ENCODE assay signal across 17 cellular contexts in genomic region chrX:118978451-118978850, GRCh38. TPM values are rescaled to one million over a fixed set of nuclear protein-coding genes. Genes with fewer than 3 reads are reported as not detected.
DNase-seq lines count a peak whose midpoint lies in the region; ATAC-seq and TF ChIP-seq lines count a peak whose summit lies in the region.
"Had no signal": no experiment of that assay in that cellular context is flagged by ENCODE, and none has a peak within 500 bp of the region (broad histone marks: within the 10 kb centered on the region; RNA-seq: fewer than 3 reads in every experiment).

No MANE protein-coding gene starts in this region.

- in situ Hi-C loops in KBM-7 (cut with MboI; ENCODE audit: low pct_unique_long_range_greater_than_20kb, low sequenced_read_pairs) (no loop called here), Panc1 (cut with HindIII; ENCODE audit: low pct_unique_long_range_greater_than_20kb, low sequenced_read_pairs) (no loop called here)

- CTCF ChIA-PET in Panc1 (lab: Charles Lee): no interaction called here

- no peak overlapping the region for H3K27ac ChIP-seq in BLaER1 treated with 17β-estradiol and CSF1 and Interleukin-3, amounts not matched to agents 10 nM and 100 nM
- no peak overlapping the region for H3K27ac ChIP-seq in Panc1 (ENCODE audit: low read length)
- peak overlapping the region; percentile 0 for H3K27ac ChIP-seq in psoas muscle
- H3K27ac ChIP-seq: SJCRH30 had no signal

- peaks cover 0 to 7% (median 2%) of the 10 kb centered on the region in 11 experiments; a peak in 12 of 22 replicates for H3K27me3 ChIP-seq in BLaER1 treated with 17β-estradiol and CSF1 and Interleukin-3, amounts not matched to agents 10 nM and 100 nM
- H3K27me3 ChIP-seq in Panc1 (ENCODE audit: control insufficient read depth, insufficient read depth, low read length) (no peaks in the 10 kb centered on the region; the same call in 1 of the 2 replicates), psoas muscle (ENCODE audit: insufficient read depth in 3 of 3, low read length in 2 of 3) (no peaks in the 10 kb centered on the region)
- H3K27me3 ChIP-seq: SJCRH30 had no signal

- POLR2A ChIA-PET in Panc1 (lab: Charles Lee): no interaction called here

- H3K9me3 ChIP-seq in BLaER1 treated with 17β-estradiol and CSF1 and Interleukin-3, amounts not matched to agents 10 nM and 100 nM (replicated peaks in 1 of 11): peaks cover 9 to 26% (median 24%) of the 10 kb centered on the region in 11 experiments; a peak in 21 of 22 replicates
- H3K9me3 ChIP-seq in Panc1 (ENCODE audit: control insufficient read depth, insufficient read depth, low read depth, low read length) (no peaks in the 10 kb centered on the region), psoas muscle (no peaks in the 10 kb centered on the region)
- H3K9me3 ChIP-seq: SJCRH30 had no signal

- H3K9ac ChIP-seq in BLaER1 treated with 17β-estradiol and CSF1 and Interleukin-3, amounts not matched to agents 10 nM and 100 nM: peak overlapping the region in 1 of 11 experiments; percentile 88; a peak in 1 of 22 replicates

- peaks cover 65 to 79% (median 70%) of the 10 kb centered on the region in 11 experiments; a peak in 21 of 22 replicates for H4K20me1 ChIP-seq in BLaER1 treated with 17β-estradiol and CSF1 and Interleukin-3, amounts not matched to agents 10 nM and 100 nM

- intact Hi-C loops in Panc1 (cut with micrococcal nuclease; ENCODE audit: unreplicated experiment) (no loop called here), psoas muscle (cut with DNase I) (loop anchor here in 1 of 2 donors (10.0 kb wide), 1 partner anchor 114 kb away; no protein-coding TSS in a partner anchor)

- TSS peak; percentile 29 for BruUV-seq in Panc1 (replicated peaks; lab: Mats Ljungman, UMichigan)

- DNase-seq in KBM-7: peak; percentile 19
- DNase-seq in Panc1 (ENCODE audit: low read depth, low spot score): no peak
- no peak for DNase-seq in psoas muscle
- DNase-seq in HT-29 (ENCODE audit: low spot score): no peak
- no peak for DNase-seq in pons (ENCODE audit: low spot score)
- DNase-seq: ACHN; CD4-positive, CD25-positive, alpha-beta regulatory T cell; COR-L47; DMS 273 treated with DMSO at 0.1 percent for 48 hours; GDM1; KG1; NCI-H1105; RPMI8226; SJCRH30; T-helper 17 cell had no signal

- ATAC-seq in Panc1 (no peak), psoas muscle (no peak), GM19023 (IDR thresholded peaks at IDR 0.05; ENCODE audit: unreplicated experiment) (no peak)
- ATAC-seq: T-helper 17 cell had no signal

- peak overlapping the region in 8 of 10 experiments; percentile 69 to 87 (median 80); a peak in 10 of 20 replicates for H3K4me3 ChIP-seq in BLaER1 treated with 17β-estradiol and CSF1 and Interleukin-3, amounts not matched to agents 10 nM and 100 nM
- H3K4me3 ChIP-seq in Panc1 (ENCODE audit: low read depth in 2 of 2, low read length in 2 of 2) (no peak overlapping the region), psoas muscle (no peak overlapping the region)
- H3K4me3 ChIP-seq: SJCRH30 had no signal

- H3K36me3 ChIP-seq in BLaER1 treated with 17β-estradiol and CSF1 and Interleukin-3, amounts not matched to agents 10 nM and 100 nM: peaks cover 40 to 69% (median 62%) of the 10 kb centered on the region in 11 experiments
- H3K36me3 ChIP-seq in Panc1 (ENCODE audit: control insufficient read depth, insufficient read depth, low read length) (no peaks in the 10 kb centered on the region), psoas muscle (ENCODE audit: insufficient read depth in 1 of 2, low read depth in 1 of 2) (peaks cover 2 to 47% of the 10 kb centered on the region in 2 donors)

- TF ChIP-seq CTCF in Panc1 (IDR thresholded peaks at IDR 0.05) (no peak), psoas muscle (IDR thresholded peaks at IDR 0.05) (no peak)

- H3K4me2 ChIP-seq in BLaER1 treated with 17β-estradiol and CSF1 and Interleukin-3, amounts not matched to agents 10 nM and 100 nM: peak overlapping the region; percentile 4 to 86 (median 79); a peak in 21 of 22 replicates

- peaks cover 26 to 68% (median 43%) of the 10 kb centered on the region in 10 experiments for H3K4me1 ChIP-seq in BLaER1 treated with 17β-estradiol and CSF1 and Interleukin-3, amounts not matched to agents 10 nM and 100 nM
- peaks cover 6% of the 10 kb centered on the region for H3K4me1 ChIP-seq in Panc1 (ENCODE audit: control insufficient read depth, insufficient read depth, low read length)
- no peaks in the 10 kb centered on the region for H3K4me1 ChIP-seq in psoas muscle
- H3K4me1 ChIP-seq: SJCRH30 had no signal

RNA-seq across cellular contexts. Expression of gene LONRF3, which starts 4.0 kb away (rescaled TPM):
- total RNA-seq in Panc1 (2021; ENCODE audit: unreplicated experiment): 13.1 TPM
- polyA plus RNA-seq in Panc1 (2012; ENCODE audit: insufficient read length): 6.4 TPM
- total RNA-seq in psoas muscle: 10 to 100 TPM in 3 of 4 donors, 1 to 10 TPM in 1; 9.4 to 55.8 (median 27.3) TPM
- polyA plus RNA-seq in psoas muscle: 10 to 100 TPM in 2 of 3 donors, 1 to 10 TPM in 1; 8.4 to 20.2 (median 15.5) TPM
- total RNA-seq in HT-29 (2014; rRNA removed; shearing (Covaris generic)): 11.4 and 14.2 TPM in 2 replicates

Comparison
In these comparisons a context has a peak if more than half of its experiments do, and no peak if none do; other contexts are left out.
1. H3K4me3 ChIP-seq: peak in BLaER1 treated with 17β-estradiol and CSF1 and Interleukin-3, amounts not matched to agents 10 nM and 100 nM (8 of 10); none in Panc1 (0 of 2) and psoas muscle (single experiment).